Comparison of ENCODE assay signal across 12 cellular contexts in genomic region chr22:26887456-26887855, GRCh38.
DNase-seq lines count a peak whose midpoint lies in the region; ATAC-seq and TF ChIP-seq lines count a peak whose summit lies in the region.
"Had no signal": no experiment of that assay in that cellular context is flagged by ENCODE, and none has a peak within 500 bp of the region (broad histone marks: within the 10 kb centered on the region; RNA-seq: fewer than 3 reads in every experiment).

No MANE protein-coding gene starts in this region.

- ATAC-seq in left cardiac atrium (peak; percentile 64 to 86), GM21423 (IDR thresholded peaks at IDR 0.05; ENCODE audit: unreplicated experiment) (no peak)

- TF ChIP-seq CTCF in HFF-Myc (IDR thresholded peaks at IDR 0.05; ENCODE audit: low read depth, low read length, missing control alignments) (no peak), GM10248 (IDR thresholded peaks at IDR 0.05; ENCODE audit: control extremely low read depth, extremely low read depth, low read depth, missing control alignments) (no peak)

- intact Hi-C loops in left cardiac atrium (cut with DNase I): no loop called here

- H3K4me3 ChIP-seq in HFF-Myc (replicated peaks; ENCODE audit: low read depth, low read length): no peak overlapping the region

- CTCF ChIA-PET in GM10248 (lab: Yijun Ruan, JAX): no interaction called here

- DNase-seq in HFF-Myc (ENCODE audit: extremely low read depth, low read depth) (peak; percentile 80), astrocyte of the hippocampus (ENCODE audit: low read depth, low spot score) (peak; percentile 93), left cardiac atrium (no peak), stromal cell of bone marrow (ENCODE audit: low read depth) (peak; percentile 60), GM10248 (ENCODE audit: extremely low spot score) (no peak), NCI-H524 treated with DMSO at 0.1 percent for 48 hours (lab: John Stamatoyannopoulos, UW) (no peak), DMS153 treated with DMSO at 0.1 percent for 48 hours (lab: John Stamatoyannopoulos, UW; ENCODE audit: unreplicated experiment) (no peak)
- DNase-seq: activated CD4-positive, alpha-beta T cell treated with anti-CD3 and anti-CD28 coated beads, Interleukin-2, amount 10 ng/mL, durations not matched to agents 7 days and 5 days; NCI-H2029 treated with DMSO at 0.1 percent for 48 hours; SHP77 treated with DMSO at 0.1 percent for 48 hours; stimulated activated CD4-positive, alpha-beta T cell treated with anti-CD3 and anti-CD28 coated beads, Interleukin-2, amount 100 ng/mL, for 48 hours had no signal

- POLR2A ChIA-PET in GM10248 (lab: Yijun Ruan, JAX): no interaction called here

Comparison
In these comparisons a context has a peak if more than half of its experiments do, and no peak if none do; other contexts are left out.
1. DNase-seq: peak in HFF-Myc (single experiment), astrocyte of the hippocampus (single experiment) and stromal cell of bone marrow (single experiment); none in left cardiac atrium (single experiment), GM10248 (single experiment), NCI-H524 treated with DMSO at 0.1 percent for 48 hours (single experiment) and DMS153 treated with DMSO at 0.1 percent for 48 hours (single experiment).